Comparison of ENCODE assay signal across 14 cellular contexts in the genomic region with DNA sequence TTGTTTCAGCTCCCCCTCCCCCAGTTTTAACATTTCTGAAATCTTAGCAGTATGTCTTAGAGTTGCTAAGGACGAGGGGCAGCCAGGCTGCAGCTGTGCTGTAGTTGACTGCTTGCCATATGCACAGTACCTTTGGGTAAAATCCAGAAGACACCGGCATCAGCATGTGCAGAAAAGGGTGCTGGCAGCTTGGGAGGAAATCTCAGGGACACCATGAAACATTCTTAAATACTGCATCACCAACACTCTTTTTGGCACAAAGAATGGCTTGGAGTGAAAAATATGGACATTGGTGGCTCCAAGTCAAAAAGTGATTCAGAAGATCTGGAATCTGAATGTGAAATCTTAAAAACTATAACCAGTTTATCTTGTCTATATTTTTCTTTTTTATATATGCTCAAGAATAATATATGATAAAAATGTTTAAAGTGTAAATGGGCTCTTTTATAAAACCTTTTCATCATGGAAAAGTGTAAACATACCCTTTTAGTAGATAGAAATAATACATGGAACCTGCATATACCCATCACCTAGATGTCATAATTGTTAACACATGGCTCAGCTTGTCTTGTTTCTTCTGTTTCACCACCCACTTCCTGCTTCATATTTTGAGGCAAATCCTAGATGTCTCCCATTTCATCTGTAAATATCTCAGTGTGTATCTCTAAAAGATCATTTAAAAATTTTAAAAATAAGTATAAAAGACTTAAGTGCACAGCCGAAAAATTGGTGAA. TPM values are rescaled to one million over a fixed set of nuclear protein-coding genes. Genes with fewer than 3 reads are reported as not detected.
DNase-seq lines count a peak whose midpoint lies in the region; ATAC-seq and TF ChIP-seq lines count a peak whose summit lies in the region.
"Had no signal": no experiment of that assay in that cellular context is flagged by ENCODE, and none has a peak within 500 bp of the region (broad histone marks: within the 10 kb centered on the region; RNA-seq: fewer than 3 reads in every experiment).

No MANE protein-coding gene starts in this region.

- no peaks in the 10 kb centered on the region for H3K4me1 ChIP-seq in mucosa of descending colon (ENCODE audit: low read depth)

- peak; percentile 94 for DNase-seq in AG10803 (ENCODE audit: low read depth)
- peak; percentile 57 for DNase-seq in LHCN-M2 (ENCODE audit: low read depth)
- peak; percentile 30 for DNase-seq in dedifferentiated amniotic fluid mesenchymal stem cell (ENCODE audit: extremely low spot score)
- DNase-seq in myocyte (ENCODE audit: low read depth) = peak; percentile 24
- DNase-seq in mucosa of descending colon = no peak
- DNase-seq: activated T-cell treated with anti-CD3 and anti-CD28 coated beads, Interleukin-2, amount 50 U/mL, for 24 hours; foreskin melanocyte; NCI-H1092; NCI-H524 treated with DMSO at 0.1 percent for 48 hours; nucleus accumbens had no signal

- intact Hi-C loops in mucosa of descending colon (cut with DNase I, micrococcal nuclease) = no loop called here

- TF ChIP-seq CTCF in AG10803 (conservative IDR thresholded peaks at IDR 0.05; ENCODE audit: low read length) = no peak
- TF ChIP-seq CTCF in mucosa of descending colon (IDR thresholded peaks at IDR 0.05) = no peak

- H3K36me3 ChIP-seq in mucosa of descending colon (ENCODE audit: low read depth) = no peaks in the 10 kb centered on the region

- no peak for ATAC-seq in GM19395 (IDR thresholded peaks at IDR 0.05; ENCODE audit: unreplicated experiment)
- no peak for ATAC-seq in HG03469 (IDR thresholded peaks at IDR 0.05; ENCODE audit: unreplicated experiment)
- no peak for ATAC-seq in mucosa of descending colon
- no peak for ATAC-seq in GM19467 (IDR thresholded peaks at IDR 0.05; ENCODE audit: unreplicated experiment)

- H3K9me3 ChIP-seq in mucosa of descending colon = no peaks in the 10 kb centered on the region

- H3K4me3 ChIP-seq in AG10803 (ENCODE audit: low read length) (no peak overlapping the region), mucosa of descending colon (no peak overlapping the region)

RNA-seq across cellular contexts. Expression of gene ARMS2, which starts 34.4 kb away (rescaled TPM):
- not detected in 2 replicates for total RNA-seq in LHCN-M2 (2014; rRNA removed)
- polyA plus RNA-seq in LHCN-M2 (2012) = 0.10 TPM
- 0.88 TPM in 1 of 2 replicates, not detected in the other for total RNA-seq in myocyte
- 1.3 TPM for polyA plus RNA-seq in myocyte (2012)
- not detected for total RNA-seq in mucosa of descending colon
- total RNA-seq: HT1080 had no signal

RNA-seq across cellular contexts. Expression of gene HTRA1, which starts 41.3 kb away (rescaled TPM):
- total RNA-seq in LHCN-M2 (2014; rRNA removed) (1,894 and 1,897 TPM in 2 replicates), myocyte (1,617 and 1,959 TPM in 2 replicates), mucosa of descending colon (100 to 1,000 TPM in 1 of 3 donors, 10 to 100 TPM in 2; 11.0 to 122 (median 28.9) TPM)
- polyA plus RNA-seq in LHCN-M2 (2012) = 484 TPM
- 989 TPM for polyA plus RNA-seq in myocyte (2012)

RNA-seq across cellular contexts. Expression of gene PLEKHA1, which starts 45.5 kb away (rescaled TPM):
- total RNA-seq in LHCN-M2 (2014; rRNA removed) (10.1 and 17.3 TPM in 2 replicates), myocyte (39.1 and 45.2 TPM in 2 replicates), mucosa of descending colon (10 to 100 TPM; 39.1 to 55.0 (median 41.2) TPM)
- polyA plus RNA-seq in LHCN-M2 (2012) = 5.7 TPM
- polyA plus RNA-seq in myocyte (2012) = 35.0 TPM

Comparison
In these comparisons a context has a peak if more than half of its experiments do, and no peak if none do; other contexts are left out.
1. DNase-seq: peak in AG10803 (single experiment), LHCN-M2 (single experiment), dedifferentiated amniotic fluid mesenchymal stem cell (single experiment) and myocyte (single experiment); none in mucosa of descending colon (0 of 3).
2. RNA of gene HTRA1, which starts 41.3 kb away (total RNA-seq): 1,894 to 1,897 TPM in LHCN-M2 and 1,617 to 1,959 TPM in myocyte; 11.0 to 122 TPM in mucosa of descending colon; every median in the first group is over 10 times any median in the second.